ENCODE assay signal across 7 cellular contexts in the genomic region with DNA sequence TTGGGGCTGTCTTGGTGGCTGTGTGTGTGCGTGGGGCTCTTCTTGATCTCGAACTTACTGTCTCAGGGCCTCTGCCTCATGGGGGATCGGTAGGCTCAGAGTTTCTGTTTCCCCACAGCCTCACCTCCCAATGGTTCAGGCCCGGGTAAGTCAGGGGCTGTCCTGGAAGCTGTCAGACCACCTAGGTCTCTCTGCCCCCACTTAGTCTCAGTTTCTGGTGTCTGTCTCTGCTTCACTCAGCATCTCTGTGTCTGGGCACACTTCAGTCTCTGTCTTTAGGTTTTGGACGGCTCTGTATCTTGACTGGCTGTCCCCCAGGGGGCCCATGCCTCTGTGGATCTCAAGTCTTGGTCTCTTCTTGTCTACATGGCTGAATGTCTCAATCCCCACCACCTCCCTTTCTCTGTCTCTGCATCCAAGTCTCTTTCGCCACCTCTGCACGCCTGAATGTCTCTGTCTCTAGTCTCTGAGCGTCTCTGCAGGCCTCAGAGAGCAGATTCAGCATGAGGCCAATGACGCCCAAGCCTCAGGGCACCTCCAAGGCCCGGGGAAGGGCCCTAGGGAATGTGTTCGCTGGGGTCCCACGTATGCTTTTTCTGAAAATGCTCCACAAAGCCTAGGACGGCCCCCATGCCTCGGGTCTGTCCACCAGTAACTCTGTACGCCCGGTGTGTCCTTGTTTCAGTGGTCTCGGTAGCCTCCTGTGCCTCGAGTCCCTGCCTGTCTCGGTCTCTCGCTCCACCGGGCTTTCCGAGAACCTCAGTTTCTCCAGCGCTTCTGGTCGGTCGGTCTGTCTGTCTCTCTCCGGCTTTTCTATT. TPM values are rescaled to one million over a fixed set of nuclear protein-coding genes. Genes with fewer than 3 reads are reported as not detected.
DNase-seq lines count a peak whose midpoint lies in the region; ATAC-seq, FAIRE-seq and TF ChIP-seq lines count a peak whose summit lies in the region.

No MANE protein-coding gene starts in this region.

- H3K27ac ChIP-seq in RWPE2 (ENCODE audit: poor library complexity, severe bottlenecking) (peak overlapping the region; percentile 58), H1 (ENCODE audit: low read depth, low read length) (no peak overlapping the region), neural cell (ENCODE audit: low read length) (no peak overlapping the region)

- peak overlapping the region; percentile 36 for H3K4ac ChIP-seq in H1 (replicated peaks; ENCODE audit: insufficient read length, low read depth, low read length)

- peak overlapping the region; percentile 48; the same call in 1 of the 2 replicates for H2BK20ac ChIP-seq in H1 (ENCODE audit: low read length)

- H3K79me1 ChIP-seq in H1 (ENCODE audit: low read depth, low read length), result peaks cover 4% of the 10 kb centered on the region; the same call in 1 of the 2 replicates

- CTCF ChIA-PET in H1 (lab: Charles Lee; ENCODE audit: partially characterized antibody), result interaction anchor here (1.1 to 1.6 kb wide), 4 partner anchors 17 to 499 kb away, joined by 3 to 4 read pairs (median 4); no protein-coding TSS in a partner anchor

- H3K36me3 ChIP-seq in RWPE2 (ENCODE audit: low read depth) (0 out of 2 replicates have a peak, but pooled peaks cover 5% of the 10 kb centered on the region), H1 (ENCODE audit: control insufficient read depth in 2 of 4, insufficient read depth in 4 of 4, low read length in 3 of 4) (no peaks in the 10 kb centered on the region), neural cell (ENCODE audit: insufficient read depth, low read length) (no peaks in the 10 kb centered on the region)

- no peak overlapping the region for H3K14ac ChIP-seq in H1 (ENCODE audit: insufficient read length)

- no peak overlapping the region for H4K91ac ChIP-seq in H1 (replicated peaks; ENCODE audit: insufficient read length, low read length)

- H2AFZ ChIP-seq in H1 (ENCODE audit: low read length), result no peak overlapping the region
- no peak overlapping the region for H2AFZ ChIP-seq in neural cell (ENCODE audit: low read depth, low read length)

- TF ChIP-seq CTCF in RWPE2 (IDR thresholded peaks at IDR 0.05; ENCODE audit: poor library complexity, severe bottlenecking) (no peak), H1 (IDR thresholded peaks at IDR 0.05; ENCODE audit: control extremely low read depth in 1 of 3, insufficient read depth in 1 of 3, low read depth in 1 of 3, low read length in 3 of 3) (no peak), neural cell (IDR thresholded peaks at IDR 0.05; ENCODE audit: poor library complexity, severe bottlenecking) (no peak)

- H3K9me2 ChIP-seq in neural cell (ENCODE audit: insufficient read depth, low read length), result no peaks in the 10 kb centered on the region

- peak overlapping the region; percentile 11; the same call in 1 of the 2 replicates for H2AK5ac ChIP-seq in H1 (ENCODE audit: low read depth, low read length)

- no peak overlapping the region for H4K8ac ChIP-seq in H1 (ENCODE audit: extremely low read depth, insufficient read depth, low read length)

- FAIRE-seq in GM19239 (lab: Jason Lieb, UNC), result peak; percentile 89
- FAIRE-seq in H1 (lab: Jason Lieb, UNC), result no peak

- ATAC-seq in RWPE2 (ENCODE audit: low read depth) (0 out of 3 replicates have a peak, but pooled peaks have one; percentile 2), HG03571 (IDR thresholded peaks at IDR 0.05; ENCODE audit: unreplicated experiment) (no peak), GM21390 (IDR thresholded peaks at IDR 0.05; ENCODE audit: unreplicated experiment) (no peak)

- no peak overlapping the region for H2BK120ac ChIP-seq in H1 (replicated peaks; ENCODE audit: low read depth, low read length)

- peak overlapping the region; percentile 88; the same call in 1 of the 2 replicates for H2BK15ac ChIP-seq in H1 (ENCODE audit: low read length)

- TF ChIP-seq RAD21 in H1 (IDR thresholded peaks at IDR 0.05 in 1 of 2, conservative IDR thresholded peaks at IDR 0.05 in 1 of 2; ENCODE audit: low read depth in 2 of 2, low read length in 2 of 2) (no peak), neural cell (conservative IDR thresholded peaks at IDR 0.05) (no peak)

- TF ChIP-seq EP300 in H1 (IDR thresholded peaks at IDR 0.05; ENCODE audit: borderline replicate concordance in 1 of 2, low read depth in 2 of 2, low read length in 2 of 2) (no peak), neural cell (conservative IDR thresholded peaks at IDR 0.05; ENCODE audit: poor library complexity, severe bottlenecking) (no peak)

- peaks cover 0 to 21% of the 10 kb centered on the region in 2 experiments; a peak in 3 of 4 replicates for H3K79me2 ChIP-seq in H1 (ENCODE audit: control insufficient read depth in 1 of 2, insufficient read depth in 2 of 2, low read length in 2 of 2)
- no peaks in the 10 kb centered on the region for H3K79me2 ChIP-seq in neural cell (replicated peaks; ENCODE audit: insufficient read depth, low read length)

- TF ChIP-seq POLR2A in H1 (IDR thresholded peaks at IDR 0.05; ENCODE audit: control extremely low read depth in 1 of 2, low read depth in 2 of 2, low read length in 2 of 2), result 0 out of 3 replicates have a peak, but pooled peaks of 1 of the 2 experiments have one; percentile 2

- no peaks in the 10 kb centered on the region for H3K9me3 ChIP-seq in RWPE2 (ENCODE audit: severe bottlenecking)
- H3K9me3 ChIP-seq in H1 (ENCODE audit: insufficient read depth in 2 of 2, low read depth in 1 of 2, low read length in 1 of 2), result no peaks in the 10 kb centered on the region
- no peaks in the 10 kb centered on the region for H3K9me3 ChIP-seq in neural cell (ENCODE audit: low read length)

- peaks cover 7% of the 10 kb centered on the region for H3K23me2 ChIP-seq in H1 (ENCODE audit: low read depth, low read length)

- peak overlapping the region; percentile 8; the same call in 1 of the 2 replicates for H2BK5ac ChIP-seq in H1 (ENCODE audit: low read depth, low read length)

- H4K5ac ChIP-seq in H1 (ENCODE audit: insufficient read length, low read depth, low read length), result no peak overlapping the region

- H3K27me3 ChIP-seq in RWPE2 (ENCODE audit: insufficient read depth, poor library complexity, severe bottlenecking) (no peaks in the 10 kb centered on the region), H1 (replicated peaks in 1 of 4; ENCODE audit: control insufficient read depth in 3 of 4, extremely low read depth in 1 of 4, insufficient read depth in 3 of 4, low read length in 3 of 4) (peaks cover 0 to 3% (median 1%) of the 10 kb centered on the region in 4 experiments; a peak in 1 of 7 replicates), neural cell (ENCODE audit: insufficient read depth, low read depth, low read length) (peaks cover 12% of the 10 kb centered on the region)

- peaks cover 25% of the 10 kb centered on the region for H3K4me1 ChIP-seq in RWPE2 (ENCODE audit: insufficient read depth, poor library complexity, severe bottlenecking)
- peaks cover 22 to 52% (median 38%) of the 10 kb centered on the region in 4 experiments for H3K4me1 ChIP-seq in H1 (replicated peaks in 1 of 4; ENCODE audit: control insufficient read depth in 3 of 4, insufficient read depth in 4 of 4, low read length in 3 of 4)

- no peaks in the 10 kb centered on the region for H4K20me1 ChIP-seq in H1 (replicated peaks in 1 of 2; ENCODE audit: control insufficient read depth in 1 of 2, insufficient read depth in 2 of 2, low read length in 2 of 2)
- no peaks in the 10 kb centered on the region for H4K20me1 ChIP-seq in neural cell (ENCODE audit: insufficient read depth)

- H3K56ac ChIP-seq in H1 (replicated peaks; ENCODE audit: insufficient read length, low read depth, low read length), result no peak overlapping the region

- POLR2A ChIA-PET in H1 (lab: Charles Lee; ENCODE audit: partially characterized antibody), result interaction anchor here (0.6 to 5.6 kb wide), 7 partner anchors 9 to 41 kb away, joined by 3 to 31 read pairs (median 5); partner anchors contain the start of gene SF3A3

- 24% methylated on average over 17 of the region's 26 CpGs; no CpG with 5 or more reads in 1 of the 2 experiments for WGBS in H1 (ENCODE audit: extremely low coverage in 1 of 2, insufficient coverage in 1 of 2, insufficient read length in 1 of 2, insufficient replicate concordance in 2 of 2, low coverage in 1 of 2, low lambda C conversion rate in 2 of 2, missing lambda C conversion rate in 1 of 2), 2 experiments

- H3K9ac ChIP-seq in H1 (replicated peaks in 1 of 4; ENCODE audit: extremely low read depth in 1 of 4, low read depth in 3 of 4, low read length in 3 of 4), result peak overlapping the region in 3 of 4 experiments; percentile 38 to 66 (median 39); a peak in 4 of 7 replicates
- peak overlapping the region; percentile 18 for H3K9ac ChIP-seq in neural cell (ENCODE audit: low read length)

- no peaks in the 10 kb centered on the region for H3F3A ChIP-seq in neural cell (ENCODE audit: insufficient read depth, low read length, poor library complexity, severe bottlenecking)

- no peak for DNase-seq in GM19239 (ENCODE audit: insufficient read length, low spot score)
- no peak for DNase-seq in RWPE2 (ENCODE audit: low spot score)
- peak in 1 of 2 experiments; percentile 53 for DNase-seq in H1 (ENCODE audit: low read depth in 1 of 2, low spot score in 2 of 2)
- DNase-seq in SHP77 treated with DMSO at 0.1 percent for 48 hours (lab: John Stamatoyannopoulos, UW), result no peak

- peak overlapping the region; percentile 99 for H3K4me3 ChIP-seq in RWPE2 (ENCODE audit: severe bottlenecking)
- H3K4me3 ChIP-seq in H1 (ENCODE audit: extremely low read depth in 1 of 4, insufficient read depth in 2 of 4, low read depth in 3 of 4, low read length in 4 of 4), result peak overlapping the region; percentile 60 to 72 (median 66)
- H3K4me3 ChIP-seq in neural cell (ENCODE audit: low read length), result peak overlapping the region; percentile 61

- no peak overlapping the region for H3K23ac ChIP-seq in H1 (ENCODE audit: insufficient read length)

- H3K18ac ChIP-seq in H1 (ENCODE audit: extremely low read depth, low read length), result peak overlapping the region; percentile 62

- peak overlapping the region; percentile 86 to 93 for H3K4me2 ChIP-seq in H1 (ENCODE audit: insufficient read depth in 1 of 2, low read depth in 2 of 2, low read length in 2 of 2)
- H3K4me2 ChIP-seq in neural cell (ENCODE audit: low read length), result no peak overlapping the region

- H2BK12ac ChIP-seq in H1 (ENCODE audit: low read depth, low read length), result peak overlapping the region; percentile 53; the same call in 1 of the 2 replicates

RNA-seq across cellular contexts. Expression of gene FHL3, which starts 0.8 kb away (rescaled TPM):
- total RNA-seq in H1 (2021; fragmentation: NEBNext Ultra II Directional; extraction: Animal tissue kit (Norgen Biotek cat#: 25700)), result 35.6 and 35.8 TPM in 2 replicates
- polyA plus RNA-seq in H1 (2011; rRNA removed), result 14.3 and 22.8 TPM in 2 replicates
- 12.5 TPM for polyA plus RNA-seq in H1 (2011; cell fraction: cytosol; rRNA removed)
- 20.9 TPM for polyA plus RNA-seq in H1 (2011; cell fraction: nucleus; rRNA removed)
- polyA plus RNA-seq in H1 (2012, experiment 1 of 2), result 21.0 to 35.7 TPM (median 34.1 TPM) in 4 replicates
- polyA plus RNA-seq in H1 (2012, experiment 2 of 2), result 51.4 TPM
- polyA plus RNA-seq in H1 (2013, experiment 1 of 2), result 32.0 TPM
- 33.4 TPM for polyA plus RNA-seq in H1 (2013, experiment 2 of 2)
- 9.7 and 19.7 TPM in 2 replicates for polyA minus RNA-seq in H1 (2011; rRNA and poly(A)+ RNA removed)
- 13.7 TPM for polyA minus RNA-seq in H1 (2011; cell fraction: cytosol; rRNA and poly(A)+ RNA removed)
- polyA minus RNA-seq in H1 (2011; cell fraction: nucleus; rRNA and poly(A)+ RNA removed), result 22.4 TPM
- 3.3 and 3.5 TPM in 2 replicates for polyA plus RNA-seq in neural cell
- 1.2 TPM in 2 replicates for polyA minus RNA-seq in neural cell

RNA-seq across cellular contexts. Expression of gene UTP11, which starts 8.0 kb away (rescaled TPM):
- 56.4 and 60.5 TPM in 2 replicates for total RNA-seq in H1 (2021; fragmentation: NEBNext Ultra II Directional; extraction: Animal tissue kit (Norgen Biotek cat#: 25700))
- 18.2 and 19.5 TPM in 2 replicates for polyA plus RNA-seq in H1 (2011; rRNA removed)
- 28.8 TPM for polyA plus RNA-seq in H1 (2011; cell fraction: cytosol; rRNA removed)
- polyA plus RNA-seq in H1 (2011; cell fraction: nucleus; rRNA removed), result 7.3 TPM
- 22.7 to 38.5 TPM (median 29.0 TPM) in 4 replicates for polyA plus RNA-seq in H1 (2012, experiment 1 of 2)
- 11.9 TPM for polyA plus RNA-seq in H1 (2012, experiment 2 of 2)
- polyA plus RNA-seq in H1 (2013, experiment 1 of 2), result 54.9 TPM
- polyA plus RNA-seq in H1 (2013, experiment 2 of 2), result 52.3 TPM
- polyA minus RNA-seq in H1 (2011; rRNA and poly(A)+ RNA removed), result 10.0 and 10.4 TPM in 2 replicates
- 18.9 TPM for polyA minus RNA-seq in H1 (2011; cell fraction: cytosol; rRNA and poly(A)+ RNA removed)
- 18.2 TPM for polyA minus RNA-seq in H1 (2011; cell fraction: nucleus; rRNA and poly(A)+ RNA removed)
- polyA plus RNA-seq in neural cell, result 86.4 and 144 TPM in 2 replicates
- 49.9 and 62.7 TPM in 2 replicates for polyA minus RNA-seq in neural cell

RNA-seq across cellular contexts. Expression of gene SF3A3, which starts 14.7 kb away (rescaled TPM):
- total RNA-seq in H1 (2021; fragmentation: NEBNext Ultra II Directional; extraction: Animal tissue kit (Norgen Biotek cat#: 25700)), result 137 and 145 TPM in 2 replicates
- polyA plus RNA-seq in H1 (2011; rRNA removed) (25.0 and 40.5 TPM in 2 replicates), neural cell (104 and 123 TPM in 2 replicates)
- 54.6 TPM for polyA plus RNA-seq in H1 (2011; cell fraction: cytosol; rRNA removed)
- polyA plus RNA-seq in H1 (2011; cell fraction: nucleus; rRNA removed), result 20.8 TPM
- polyA plus RNA-seq in H1 (2012, experiment 1 of 2), result 97.7 to 172 TPM (median 128 TPM) in 4 replicates
- polyA plus RNA-seq in H1 (2012, experiment 2 of 2), result 12.6 TPM
- 74.6 TPM for polyA plus RNA-seq in H1 (2013, experiment 1 of 2)
- polyA plus RNA-seq in H1 (2013, experiment 2 of 2), result 76.3 TPM
- polyA minus RNA-seq in H1 (2011; rRNA and poly(A)+ RNA removed), result 45.9 and 65.0 TPM in 2 replicates
- 88.7 TPM for polyA minus RNA-seq in H1 (2011; cell fraction: cytosol; rRNA and poly(A)+ RNA removed)
- 39.5 TPM for polyA minus RNA-seq in H1 (2011; cell fraction: nucleus; rRNA and poly(A)+ RNA removed)
- polyA minus RNA-seq in neural cell, result 111 and 133 TPM in 2 replicates

RNA-seq across cellular contexts. Expression of gene POU3F1, which starts 42.1 kb away (rescaled TPM):
- 10.8 and 11.6 TPM in 2 replicates for total RNA-seq in H1 (2021; fragmentation: NEBNext Ultra II Directional; extraction: Animal tissue kit (Norgen Biotek cat#: 25700))
- 4.2 and 7.1 TPM in 2 replicates for polyA plus RNA-seq in H1 (2011; rRNA removed)
- 3.5 TPM for polyA plus RNA-seq in H1 (2011; cell fraction: cytosol; rRNA removed)
- 4.9 TPM for polyA plus RNA-seq in H1 (2011; cell fraction: nucleus; rRNA removed)
- polyA plus RNA-seq in H1 (2012, experiment 1 of 2), result 4.0 to 6.8 TPM (median 6.4 TPM) in 4 replicates
- polyA plus RNA-seq in H1 (2012, experiment 2 of 2), result 4.1 TPM
- polyA plus RNA-seq in H1 (2013, experiment 1 of 2), result 15.0 TPM
- polyA plus RNA-seq in H1 (2013, experiment 2 of 2), result 15.5 TPM
- 0.95 and 1.5 TPM in 2 replicates for polyA minus RNA-seq in H1 (2011; rRNA and poly(A)+ RNA removed)
- 6.5 TPM for polyA minus RNA-seq in H1 (2011; cell fraction: cytosol; rRNA and poly(A)+ RNA removed)
- polyA minus RNA-seq in H1 (2011; cell fraction: nucleus; rRNA and poly(A)+ RNA removed), result 7.7 TPM
- 2.6 and 3.1 TPM in 2 replicates for polyA plus RNA-seq in neural cell
- polyA minus RNA-seq in neural cell, result 4.9 and 6.6 TPM in 2 replicates

RNA-seq across cellular contexts. Expression of gene INPP5B, which starts 57.6 kb away (rescaled TPM):
- 23.7 and 25.1 TPM in 2 replicates for total RNA-seq in H1 (2021; fragmentation: NEBNext Ultra II Directional; extraction: Animal tissue kit (Norgen Biotek cat#: 25700))
- polyA plus RNA-seq in H1 (2011; rRNA removed) (13.5 and 14.0 TPM in 2 replicates), neural cell (13.4 and 13.8 TPM in 2 replicates)
- polyA plus RNA-seq in H1 (2011; cell fraction: cytosol; rRNA removed), result 15.1 TPM
- 17.9 TPM for polyA plus RNA-seq in H1 (2011; cell fraction: nucleus; rRNA removed)
- polyA plus RNA-seq in H1 (2012, experiment 1 of 2), result 14.1 to 19.8 TPM (median 17.0 TPM) in 4 replicates
- 4.7 TPM for polyA plus RNA-seq in H1 (2012, experiment 2 of 2)
- polyA plus RNA-seq in H1 (2013, experiment 1 of 2), result 10.7 TPM
- polyA plus RNA-seq in H1 (2013, experiment 2 of 2), result 9.8 TPM
- 25.9 and 27.0 TPM in 2 replicates for polyA minus RNA-seq in H1 (2011; rRNA and poly(A)+ RNA removed)
- polyA minus RNA-seq in H1 (2011; cell fraction: cytosol; rRNA and poly(A)+ RNA removed), result 13.6 TPM
- 26.5 TPM for polyA minus RNA-seq in H1 (2011; cell fraction: nucleus; rRNA and poly(A)+ RNA removed)
- 14.1 and 14.4 TPM in 2 replicates for polyA minus RNA-seq in neural cell
